ENCODE assay signal across 18 cellular contexts in genomic region chr6:169661357-169661756, GRCh38.
"Had no signal": no experiment of that assay in that cellular context is flagged by ENCODE, and none has a peak within 500 bp of the region (broad histone marks: within the 10 kb centered on the region; RNA-seq: fewer than 3 reads in every experiment).

No MANE protein-coding gene starts in this region.

- H3K27ac ChIP-seq: colonic mucosa, esophagus squamous epithelium, gastrocnemius medialis, heart right ventricle, left lung, lower lobe of right lung had no signal

- H3K4me1 ChIP-seq: colonic mucosa, gastrocnemius medialis, heart right ventricle, left lung, lower lobe of right lung had no signal

- H3K4me3 ChIP-seq: colonic mucosa, esophagus squamous epithelium, gastrocnemius medialis, heart right ventricle, left lung, lower lobe of right lung had no signal

- H3K36me3 ChIP-seq: colonic mucosa had no signal

- H3K9me3 ChIP-seq: colonic mucosa, esophagus squamous epithelium, gastrocnemius medialis, heart right ventricle, left lung, lower lobe of right lung had no signal

- DNase-seq: colonic mucosa; cortex of kidney; effector CD8-positive, alpha-beta T cell; effector memory CD8-positive, alpha-beta T cell; esophagus squamous epithelium; foreskin fibroblast; foreskin melanocyte; gastrocnemius medialis; glutamatergic neuron; head of caudate nucleus; heart right ventricle; hippocampal formation; left cardiac atrium; left ventricle myocardium superior; mesendoderm; midbrain had no signal

- ATAC-seq: effector memory CD8-positive, alpha-beta T cell; gastrocnemius medialis; left cardiac atrium; left lung; left ventricle myocardium superior had no signal

- H3K27me3 ChIP-seq: colonic mucosa, esophagus squamous epithelium, gastrocnemius medialis, heart right ventricle, left lung had no signal
